In the genomic region with DNA sequence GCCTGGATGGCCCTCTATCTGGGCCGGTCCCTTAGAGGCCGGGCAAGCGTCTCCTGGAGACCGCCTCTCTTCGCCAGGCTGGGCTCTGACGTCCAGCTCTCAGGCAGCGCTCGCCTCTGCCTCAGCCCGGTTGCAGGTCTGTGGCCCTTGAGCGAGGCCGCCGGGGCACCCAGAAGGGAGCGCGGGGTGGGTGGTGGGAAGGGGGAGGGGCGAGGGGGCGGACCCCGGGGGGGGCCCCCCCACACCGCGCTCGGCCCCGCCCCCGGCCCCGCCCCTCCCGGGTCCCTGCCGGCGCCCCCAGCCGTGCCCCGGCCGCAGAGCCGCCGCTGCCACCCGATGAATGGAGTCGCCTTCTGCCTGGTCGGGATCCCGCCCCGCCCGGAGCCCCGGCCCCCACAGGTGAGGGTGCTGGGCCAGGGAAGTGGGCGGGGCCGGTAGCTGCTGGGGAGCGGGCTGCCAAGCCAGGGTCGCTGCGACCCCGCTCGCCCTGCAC, we compare ENCODE assay signal across 1 cellular context.
A peak's percentile ranks its signal among the peaks of the same experiment; 100 is the strongest.
TF ChIP-seq lines count a peak whose summit lies in the region.

A gene with protein sequence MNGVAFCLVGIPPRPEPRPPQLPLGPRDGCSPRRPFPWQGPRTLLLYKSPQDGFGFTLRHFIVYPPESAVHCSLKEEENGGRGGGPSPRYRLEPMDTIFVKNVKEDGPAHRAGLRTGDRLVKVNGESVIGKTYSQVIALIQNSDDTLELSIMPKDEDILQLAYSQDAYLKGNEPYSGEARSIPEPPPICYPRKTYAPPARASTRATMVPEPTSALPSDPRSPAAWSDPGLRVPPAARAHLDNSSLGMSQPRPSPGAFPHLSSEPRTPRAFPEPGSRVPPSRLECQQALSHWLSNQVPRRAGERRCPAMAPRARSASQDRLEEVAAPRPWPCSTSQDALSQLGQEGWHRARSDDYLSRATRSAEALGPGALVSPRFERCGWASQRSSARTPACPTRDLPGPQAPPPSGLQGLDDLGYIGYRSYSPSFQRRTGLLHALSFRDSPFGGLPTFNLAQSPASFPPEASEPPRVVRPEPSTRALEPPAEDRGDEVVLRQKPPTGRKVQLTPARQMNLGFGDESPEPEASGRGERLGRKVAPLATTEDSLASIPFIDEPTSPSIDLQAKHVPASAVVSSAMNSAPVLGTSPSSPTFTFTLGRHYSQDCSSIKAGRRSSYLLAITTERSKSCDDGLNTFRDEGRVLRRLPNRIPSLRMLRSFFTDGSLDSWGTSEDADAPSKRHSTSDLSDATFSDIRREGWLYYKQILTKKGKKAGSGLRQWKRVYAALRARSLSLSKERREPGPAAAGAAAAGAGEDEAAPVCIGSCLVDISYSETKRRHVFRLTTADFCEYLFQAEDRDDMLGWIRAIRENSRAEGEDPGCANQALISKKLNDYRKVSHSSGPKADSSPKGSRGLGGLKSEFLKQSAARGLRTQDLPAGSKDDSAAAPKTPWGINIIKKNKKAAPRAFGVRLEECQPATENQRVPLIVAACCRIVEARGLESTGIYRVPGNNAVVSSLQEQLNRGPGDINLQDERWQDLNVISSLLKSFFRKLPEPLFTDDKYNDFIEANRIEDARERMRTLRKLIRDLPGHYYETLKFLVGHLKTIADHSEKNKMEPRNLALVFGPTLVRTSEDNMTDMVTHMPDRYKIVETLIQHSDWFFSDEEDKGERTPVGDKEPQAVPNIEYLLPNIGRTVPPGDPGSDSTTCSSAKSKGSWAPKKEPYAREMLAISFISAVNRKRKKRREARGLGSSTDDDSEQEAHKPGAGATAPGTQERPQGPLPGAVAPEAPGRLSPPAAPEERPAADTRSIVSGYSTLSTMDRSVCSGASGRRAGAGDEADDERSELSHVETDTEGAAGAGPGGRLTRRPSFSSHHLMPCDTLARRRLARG (N-terminal part only) (plus strand): TSS at position 315 of the 493 bp plus-strand sequence. CDS start 22 bp downstream, at position 337.

TF ChIP-seq in endothelial cell of umbilical vein, 7 proteins besides CTCF, POLR2A, EP300 and RAD21:
- no peak for TF ChIP-seq EZH2 (IDR thresholded peaks at IDR 0.05; ENCODE audit: borderline replicate concordance, low read depth, low read length, severe bottlenecking)
- peak; percentile 40 for TF ChIP-seq POLR2AphosphoS5 (IDR thresholded peaks at IDR 0.05; ENCODE audit: insufficient read depth, low read depth, low read length)
